ENCODE assay signal across 19 cellular contexts in genomic region chr2:238131761-238132462, GRCh38. TPM values are rescaled to one million over a fixed set of nuclear protein-coding genes. Genes with fewer than 3 reads are reported as not detected.
DNase-seq lines count a peak whose midpoint lies in the region; ATAC-seq and TF ChIP-seq lines count a peak whose summit lies in the region.
"Had no signal": no experiment of that assay in that cellular context is flagged by ENCODE, and none has a peak within 500 bp of the region (broad histone marks: within the 10 kb centered on the region; RNA-seq: fewer than 3 reads in every experiment).

No MANE protein-coding gene starts in this region.

- peaks cover 4% of the 10 kb centered on the region for H3K4me1 Mint-ChIP-seq in glutamatergic neuron (ENCODE audit: low read depth, unreplicated experiment)
- H3K4me1 Mint-ChIP-seq: H9 had no signal

- ATAC-seq in heart left ventricle (no peak), lower lobe of right lung (no peak), aorta (ENCODE audit: low FRiP score) (no peak), left lobe of liver (no peak)

- H3K9me3 ChIP-seq in heart left ventricle (no peaks in the 10 kb centered on the region), right atrium auricular region (no peaks in the 10 kb centered on the region), lower lobe of right lung (no peaks in the 10 kb centered on the region), aorta (ENCODE audit: control insufficient read depth, low read length) (no peaks in the 10 kb centered on the region)

- H3K9me3 Mint-ChIP-seq in glutamatergic neuron (ENCODE audit: unreplicated experiment), result no peaks in the 10 kb centered on the region
- H3K9me3 Mint-ChIP-seq: CD14-positive monocyte, H9, HFFc6 had no signal

- no peaks in the 10 kb centered on the region for H3K36me3 Mint-ChIP-seq in glutamatergic neuron (ENCODE audit: unreplicated experiment)
- H3K36me3 Mint-ChIP-seq: CD14-positive monocyte had no signal

- no peak overlapping the region for H3K27ac Mint-ChIP-seq in glutamatergic neuron (ENCODE audit: unreplicated experiment)
- H3K27ac Mint-ChIP-seq: HFFc6 had no signal

- H3K4me3 ChIP-seq in heart left ventricle, result no peak overlapping the region
- H3K4me3 ChIP-seq in right atrium auricular region, result no peak overlapping the region
- no peak overlapping the region for H3K4me3 ChIP-seq in lower lobe of right lung
- no peak overlapping the region for H3K4me3 ChIP-seq in aorta (ENCODE audit: low read length in 2 of 2)
- H3K4me3 ChIP-seq: SK-N-MC had no signal

- peaks cover 0 to 16% (median 1%) of the 10 kb centered on the region in 12 donors for H3K4me1 ChIP-seq in heart left ventricle
- peaks cover 0 to 17% of the 10 kb centered on the region in 2 donors for H3K4me1 ChIP-seq in right atrium auricular region
- no peaks in the 10 kb centered on the region for H3K4me1 ChIP-seq in lower lobe of right lung
- H3K4me1 ChIP-seq in aorta (ENCODE audit: control insufficient read depth in 1 of 2, insufficient read depth in 2 of 2, low read length in 2 of 2), result no peaks in the 10 kb centered on the region

- no peak for TF ChIP-seq POLR2A in heart left ventricle (IDR thresholded peaks at IDR 0.05)

- peak in 3 of 5 donors; percentile 8 to 40 (median 19) for DNase-seq in heart left ventricle
- no peak for DNase-seq in right atrium auricular region (ENCODE audit: low spot score)
- DNase-seq in glutamatergic neuron, result peak; percentile 13
- peak; percentile 20 for DNase-seq in lower lobe of right lung
- DNase-seq in aorta, result peak; percentile 21 to 64
- DNase-seq in NCI-H1436 treated with DMSO at 0.1 percent for 48 hours (lab: John Stamatoyannopoulos, UW), result no peak
- no peak for DNase-seq in left lobe of liver (ENCODE audit: low spot score)
- DNase-seq: 8988T, H9, HFFc6, NCI-H1105, NCI-H1694, NCI-H2081, NCI-H2171 treated with DMSO at 0.1 percent for 48 hours, OCI-M1 had no signal

- H3K27me3 ChIP-seq in heart left ventricle (no peaks in the 10 kb centered on the region), right atrium auricular region (no peaks in the 10 kb centered on the region), lower lobe of right lung (ENCODE audit: low read depth) (no peaks in the 10 kb centered on the region), aorta (ENCODE audit: control insufficient read depth in 1 of 2, insufficient read depth in 2 of 2, low read length in 1 of 2) (no peaks in the 10 kb centered on the region)

- H3K36me3 ChIP-seq in heart left ventricle (no peaks in the 10 kb centered on the region), right atrium auricular region (no peaks in the 10 kb centered on the region), lower lobe of right lung (no peaks in the 10 kb centered on the region), aorta (ENCODE audit: control insufficient read depth in 1 of 2, insufficient read depth in 2 of 2, low read length in 1 of 2) (no peaks in the 10 kb centered on the region)

- H3K27me3 Mint-ChIP-seq in glutamatergic neuron (ENCODE audit: unreplicated experiment), result peaks cover 3% of the 10 kb centered on the region

- intact Hi-C loops in heart left ventricle (cut with DNase I) (no loop called here), lower lobe of right lung (cut with DNase I) (no loop called here), aorta (cut with DNase I) (no loop called here)

- H3K27ac ChIP-seq in heart left ventricle (no peak overlapping the region), right atrium auricular region (no peak overlapping the region), lower lobe of right lung (no peak overlapping the region), aorta (ENCODE audit: low read depth in 1 of 2, low read length in 2 of 2) (no peak overlapping the region)
- H3K27ac ChIP-seq: KMS-11, SK-N-MC had no signal

- 87 to 93% (median 89%) methylated on average over 12 to 14 of the region's 14 CpGs for WGBS in heart left ventricle, 4 donors
- WGBS in aorta, 2 donors, result 93 to 95% methylated on average over 14 of the region's 14 CpGs

- TF ChIP-seq CTCF in heart left ventricle (IDR thresholded peaks at IDR 0.05) (no peak), right atrium auricular region (IDR thresholded peaks at IDR 0.05) (no peak), glutamatergic neuron (IDR thresholded peaks at IDR 0.05; ENCODE audit: partially characterized antibody, unreplicated experiment) (no peak), lower lobe of right lung (IDR thresholded peaks at IDR 0.05) (no peak)

- H3K4me3 Mint-ChIP-seq in glutamatergic neuron (ENCODE audit: unreplicated experiment), result no peak overlapping the region
- H3K4me3 Mint-ChIP-seq: CD14-positive monocyte, H9, HFFc6 had no signal

RNA-seq across cellular contexts. Expression of gene KLHL30, which starts 6.6 kb away (rescaled TPM):
- total RNA-seq in heart left ventricle (10 to 100 TPM; 19.8 to 43.7 (median 23.2) TPM), right atrium auricular region (10 to 100 TPM; 24.9 to 29.0 TPM), glutamatergic neuron (ENCODE audit: unreplicated experiment) (3.5 TPM), lower lobe of right lung (0.71 TPM), aorta (1 to 10 TPM; 8.8 to 9.0 TPM), left lobe of liver (0.10 TPM)
- polyA plus RNA-seq in heart left ventricle (10 to 100 TPM in 1 of 2 donors, 1 to 10 TPM in 1; 5.1 to 10.7 TPM), aorta (1 to 10 TPM; 3.5 to 4.6 TPM)
- total RNA-seq: H9, HT1080 had no signal

RNA-seq across cellular contexts. Expression of gene ERFE, which starts 26.9 kb away (rescaled TPM):
- total RNA-seq in heart left ventricle (1 to 10 TPM in 1 of 9 donors, under 1 TPM in 5, not detected in 3; 0.23 to 1.8 (median 0.65) TPM), right atrium auricular region (1 to 10 TPM in 1 of 2 donors, under 1 TPM in 1; 0.33 to 1.5 TPM), glutamatergic neuron (ENCODE audit: unreplicated experiment) (12.2 TPM), lower lobe of right lung (not detected), aorta (1 to 10 TPM in 1 of 2 donors, under 1 TPM in 1; 0.96 to 2.5 TPM), left lobe of liver (not detected)
- polyA plus RNA-seq in heart left ventricle (under 1 TPM; 0.08 to 0.36 TPM), aorta (1 to 10 TPM in 1 of 2 donors, not detected in 1; 2.8 TPM)
- polyA plus RNA-seq: CD14-positive monocyte had no signal

RNA-seq across cellular contexts. Expression of gene ESPNL, which starts 31.8 kb away (rescaled TPM):
- total RNA-seq in heart left ventricle (1 to 10 TPM in 1 of 9 donors, under 1 TPM in 7, not detected in 1; 0.05 to 1.2 (median 0.23) TPM), right atrium auricular region (1 to 10 TPM in 1 of 2 donors, under 1 TPM in 1; 0.26 to 2.0 TPM), glutamatergic neuron (ENCODE audit: unreplicated experiment) (0.81 TPM), lower lobe of right lung (0.09 TPM), aorta (not detected), left lobe of liver (1.7 TPM)
- polyA plus RNA-seq in heart left ventricle (under 1 TPM in 1 of 2 donors, not detected in 1; 0.27 TPM), aorta (under 1 TPM in 1 of 2 donors, not detected in 1; 0.20 TPM)
- polyA plus RNA-seq: CD14-positive monocyte had no signal

Comparison
In these comparisons a context has a peak if more than half of its experiments do, and no peak if none do; other contexts are left out.
1. DNase-seq: peak in heart left ventricle (3 of 5), glutamatergic neuron (single experiment), lower lobe of right lung (single experiment) and aorta (2 of 2); none in right atrium auricular region (single experiment), NCI-H1436 treated with DMSO at 0.1 percent for 48 hours (single experiment) and left lobe of liver (single experiment).